ENCODE assay signal across 10 cellular contexts in the genomic region with DNA sequence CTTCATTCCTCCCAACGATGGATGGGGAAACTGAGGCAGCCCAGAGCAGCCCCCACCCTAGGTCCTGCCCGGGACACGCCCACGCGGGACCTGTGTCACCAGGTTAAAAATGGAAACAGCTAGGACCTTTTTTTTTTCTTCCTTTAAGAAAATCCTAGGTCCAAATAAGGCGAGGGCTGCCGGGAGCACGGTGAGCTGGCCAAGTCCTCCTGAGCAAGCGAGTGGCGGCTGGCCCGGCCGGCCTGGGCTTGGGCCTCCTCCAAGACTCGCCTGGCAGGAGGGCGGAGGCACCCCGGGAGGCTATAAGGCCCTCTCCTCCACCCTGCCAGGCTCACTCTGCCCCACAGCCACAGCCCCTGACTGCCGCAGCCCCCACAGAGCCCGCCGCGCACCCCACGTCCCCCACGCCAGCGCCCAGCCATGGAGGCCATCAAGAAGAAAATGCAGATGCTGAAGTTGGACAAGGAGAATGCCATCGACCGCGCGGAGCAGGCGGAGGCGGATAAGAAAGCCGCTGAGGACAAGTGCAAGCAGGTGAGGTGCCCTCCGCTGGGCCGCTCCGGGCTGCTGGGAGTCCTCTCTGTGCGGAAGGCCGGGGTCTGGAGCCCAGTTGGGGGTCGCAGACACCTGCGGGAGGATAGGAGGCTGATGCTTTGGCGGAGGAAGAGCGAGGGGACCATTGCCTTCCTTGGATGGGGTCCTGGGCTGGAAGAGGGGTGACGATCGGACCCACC. TPM values are rescaled to one million over a fixed set of nuclear protein-coding genes. Genes with fewer than 3 reads are reported as not detected.
DNase-seq lines count a peak whose midpoint lies in the region; ATAC-seq and TF ChIP-seq lines count a peak whose summit lies in the region.
"Had no signal": no experiment of that assay in that cellular context is flagged by ENCODE, and none has a peak within 500 bp of the region (broad histone marks: within the 10 kb centered on the region; RNA-seq: fewer than 3 reads in every experiment).

No MANE protein-coding gene starts in this region.

- no peak for TF ChIP-seq EP300 in upper lobe of left lung (IDR thresholded peaks at IDR 0.05)

- peak; percentile 76 for TF ChIP-seq POLR2A in breast epithelium (IDR thresholded peaks at IDR 0.05)
- TF ChIP-seq POLR2A in upper lobe of left lung (IDR thresholded peaks at IDR 0.05) = peak in 1 of 4 donors; percentile 24

- H3K27me3 ChIP-seq in breast epithelium (no peaks in the 10 kb centered on the region), upper lobe of left lung (no peaks in the 10 kb centered on the region)

- H3K36me3 ChIP-seq in breast epithelium = no peaks in the 10 kb centered on the region
- H3K36me3 ChIP-seq in upper lobe of left lung = no peaks in the 10 kb centered on the region

- H3K4me3 ChIP-seq in breast epithelium (peak overlapping the region; percentile 32 to 84 (median 80)), upper lobe of left lung (peak overlapping the region in 3 of 4 donors; percentile 31 to 44 (median 38))

- ATAC-seq in left lobe of liver (peak; percentile 31), upper lobe of left lung (ENCODE audit: low FRiP score in 2 of 2) (peak; percentile 48 to 64)

- peaks cover 3 to 10% of the 10 kb centered on the region in 2 donors for H3K4me1 ChIP-seq in breast epithelium
- peaks cover 44 to 58% (median 47%) of the 10 kb centered on the region in 4 donors for H3K4me1 ChIP-seq in upper lobe of left lung

- H3K27ac ChIP-seq in breast epithelium (peak overlapping the region; percentile 95 to 97), upper lobe of left lung (peak overlapping the region; percentile 16 to 80 (median 74))

- TF ChIP-seq CTCF in breast epithelium (IDR thresholded peaks at IDR 0.05) (no peak), upper lobe of left lung (IDR thresholded peaks at IDR 0.05) (no peak), GM13976 (IDR thresholded peaks at IDR 0.05; ENCODE audit: borderline replicate concordance, control extremely low read depth, extremely low read depth, insufficient read depth, missing control alignments) (no peak)

- H3K9me3 ChIP-seq in breast epithelium = no peaks in the 10 kb centered on the region
- no peaks in the 10 kb centered on the region for H3K9me3 ChIP-seq in upper lobe of left lung

- DNase-seq in DMS53 (lab: John Stamatoyannopoulos, UW) = peak; percentile 18
- DNase-seq in DMS53 treated with DMSO at 0.1 percent for 48 hours (lab: John Stamatoyannopoulos, UW; ENCODE audit: unreplicated experiment) = no peak
- peak; percentile 87 to 94 for DNase-seq in breast epithelium (ENCODE audit: low spot score in 2 of 2)
- no peak for DNase-seq in left lobe of liver (ENCODE audit: low spot score)
- peak; percentile 82 to 93 for DNase-seq in upper lobe of left lung
- DNase-seq in GM13976 (ENCODE audit: low spot score) = no peak
- no peak for DNase-seq in NOMO-1 treated with dmso at 0.1 percent for 144 hours (lab: John Stamatoyannopoulos, UW; ENCODE audit: unreplicated experiment)
- no peak for DNase-seq in SKM-1 (lab: John Stamatoyannopoulos, UW; ENCODE audit: unreplicated experiment)
- DNase-seq: activated B cell treated with CpG ODN at 0.5 μM for 24 hours; effector CD8-positive, alpha-beta T cell had no signal

- WGBS in upper lobe of left lung, 2 donors = 66 to 68% methylated on average over 30 to 38 of the region's 40 CpGs

- intact Hi-C loops in breast epithelium (cut with DNase I; ENCODE audit: low total_unique reads) = no loop called here

- in situ Hi-C loops in GM13976 (cut with MboI; ENCODE audit: low sequenced_read_pairs, unreplicated experiment) = no loop called here

RNA-seq across cellular contexts. Expression of gene TPM4, which starts 8.9 kb away (rescaled TPM):
- 100 to 1,000 TPM; 257 to 652 (median 430) TPM for total RNA-seq in breast epithelium
- 21.0 TPM for total RNA-seq in left lobe of liver
- total RNA-seq in upper lobe of left lung = 100 to 1,000 TPM; 258 to 569 (median 392) TPM

RNA-seq across cellular contexts. Expression of gene RAB8A, which starts 44.3 kb away (rescaled TPM):
- 10 to 100 TPM; 34.7 to 40.6 (median 38.8) TPM for total RNA-seq in breast epithelium
- total RNA-seq in left lobe of liver = 56.5 TPM
- total RNA-seq in upper lobe of left lung = 100 to 1,000 TPM in 1 of 6 donors, 10 to 100 TPM in 5; 29.3 to 117 (median 60.6) TPM

Comparison
In these comparisons a context has a peak if more than half of its experiments do, and no peak if none do; other contexts are left out.
1. DNase-seq: peak in DMS53 (single experiment), breast epithelium (2 of 2) and upper lobe of left lung (2 of 2); none in DMS53 treated with DMSO at 0.1 percent for 48 hours (single experiment), left lobe of liver (single experiment), GM13976 (single experiment), NOMO-1 treated with dmso at 0.1 percent for 144 hours (single experiment) and SKM-1 (single experiment).
2. RNA of gene TPM4, which starts 8.9 kb away (total RNA-seq): 257 to 652 TPM in breast epithelium and 258 to 569 TPM in upper lobe of left lung; 21.0 TPM in left lobe of liver (single experiment); every median in the first group is over 10 times any median in the second.